1 cellular context compared by ENCODE assay signal in the genomic region with DNA sequence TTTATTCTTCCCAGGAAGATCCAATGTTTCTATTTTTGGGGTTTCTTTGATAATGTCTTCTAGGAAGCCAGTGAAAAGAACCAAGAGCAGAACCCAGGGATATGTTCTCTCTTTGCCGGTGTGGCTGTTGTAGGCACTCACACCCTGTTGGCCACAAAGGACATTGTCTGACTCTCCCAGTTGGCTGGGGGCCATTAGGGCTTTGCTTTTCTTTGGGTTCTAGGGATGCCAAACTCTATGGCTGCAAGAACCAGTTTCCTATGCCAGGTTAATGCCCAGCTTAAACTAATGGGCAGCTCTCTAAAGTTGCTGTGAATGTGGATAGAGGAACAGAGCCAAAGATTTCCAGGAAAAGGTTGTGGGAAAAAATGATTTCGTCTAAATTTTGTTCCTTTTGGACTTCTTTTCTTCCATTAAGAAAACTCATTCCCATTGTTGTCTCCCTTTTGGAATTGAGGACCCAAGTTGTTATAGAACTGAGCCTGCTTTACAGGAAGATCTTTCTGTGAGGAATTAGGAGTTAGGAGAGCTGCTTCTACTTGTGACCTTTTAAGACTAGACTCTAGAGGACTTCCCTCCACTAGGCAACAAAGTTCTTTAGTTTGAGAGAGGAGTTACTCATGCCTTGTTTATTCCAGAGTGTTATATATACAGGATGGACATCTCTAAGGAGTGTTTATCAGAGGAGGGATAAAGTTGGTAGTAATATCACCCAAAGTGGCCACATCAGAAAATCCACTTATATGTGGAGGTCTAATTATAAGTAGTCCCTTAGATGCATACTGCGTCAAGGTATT.
A peak's percentile ranks its signal among the peaks of the same experiment; 100 is the strongest.
TF ChIP-seq lines count a peak whose summit lies in the region.

No MANE protein-coding gene starts in this region.

TF ChIP-seq in IMR-90, 13 proteins besides CTCF, POLR2A, EP300 and RAD21:
- TF ChIP-seq FOS (IDR thresholded peaks at IDR 0.05; ENCODE audit: low read depth, low read length), result 0 out of 2 replicates have a peak, but pooled peaks have one; percentile 40
- TF ChIP-seq, protein P1, sequence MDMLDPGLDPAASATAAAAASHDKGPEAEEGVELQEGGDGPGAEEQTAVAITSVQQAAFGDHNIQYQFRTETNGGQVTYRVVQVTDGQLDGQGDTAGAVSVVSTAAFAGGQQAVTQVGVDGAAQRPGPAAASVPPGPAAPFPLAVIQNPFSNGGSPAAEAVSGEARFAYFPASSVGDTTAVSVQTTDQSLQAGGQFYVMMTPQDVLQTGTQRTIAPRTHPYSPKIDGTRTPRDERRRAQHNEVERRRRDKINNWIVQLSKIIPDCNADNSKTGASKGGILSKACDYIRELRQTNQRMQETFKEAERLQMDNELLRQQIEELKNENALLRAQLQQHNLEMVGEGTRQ (IDR thresholded peaks at IDR 0.05; ENCODE audit: low read depth, low read length), result no peak
